ENCODE assay signal across 18 cellular contexts in genomic region chr11:127130321-127130720, GRCh38.
"Had no signal": no experiment of that assay in that cellular context is flagged by ENCODE, and none has a peak within 500 bp of the region (broad histone marks: within the 10 kb centered on the region; RNA-seq: fewer than 3 reads in every experiment).

No MANE protein-coding gene starts in this region.

- H3K27ac ChIP-seq: coronary artery, foreskin keratinocyte, neutrophil, skin epidermis, thyroid gland, vagina had no signal

- H3K4me3 ChIP-seq: coronary artery, lung, skin epidermis, thyroid gland, vagina had no signal

- ATAC-seq: activated CD8-positive, alpha-beta T cell treated with anti-CD3 and anti-CD28 coated beads, Interleukin-2, amount 10 ng/mL, durations not matched to agents 7 days and 5 days; foreskin keratinocyte; left cardiac atrium; naive thymus-derived CD4-positive, alpha-beta T cell; WTC11 had no signal

- DNase-seq: activated CD4-positive, alpha-beta T cell treated with anti-CD3 and anti-CD28 coated beads for 48 hours; activated CD8-positive, alpha-beta T cell treated with anti-CD3 and anti-CD28 coated beads, Interleukin-2, amount 10 ng/mL, durations not matched to agents 7 days and 5 days; activated naive CD4-positive, alpha-beta T cell treated with anti-CD3 and anti-CD28 coated beads, Interleukin-2, amount 10 ng/mL, durations not matched to agents 7 days and 5 days; caudate nucleus; effector CD4-positive, alpha-beta T cell; foreskin keratinocyte; immature natural killer cell; left cardiac atrium; naive thymus-derived CD4-positive, alpha-beta T cell; posterior cingulate gyrus; thyroid gland had no signal

- H3K27me3 ChIP-seq: foreskin keratinocyte, neutrophil, vagina had no signal

- H3K4me1 ChIP-seq: foreskin keratinocyte, thyroid gland, vagina had no signal

- FAIRE-seq: endothelial cell of umbilical vein had no signal

- H3K9me3 ChIP-seq: neutrophil, thyroid gland, vagina had no signal

- H3K36me3 ChIP-seq: neutrophil, thyroid gland, vagina had no signal
